In the genomic region with DNA sequence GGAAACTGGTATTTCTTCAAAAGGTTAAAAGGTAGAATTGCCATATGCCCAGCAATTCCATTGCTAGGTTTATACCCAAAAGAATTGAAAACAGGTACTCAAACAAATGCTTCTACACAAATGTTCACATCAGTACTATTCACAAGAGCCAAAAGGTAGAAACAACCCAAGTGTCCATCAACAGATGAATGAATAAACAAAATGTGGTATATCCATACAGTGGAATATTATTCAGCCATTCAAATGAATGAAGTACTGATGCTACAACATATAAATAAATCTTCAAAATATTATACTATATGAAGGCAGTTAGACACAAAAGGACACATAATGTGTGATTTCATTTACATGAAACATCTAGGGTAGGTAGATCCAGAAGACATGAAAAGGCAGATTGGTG, we compare ENCODE assay signal across 9 cellular contexts.
"Had no signal": no experiment of that assay in that cellular context is flagged by ENCODE, and none has a peak within 500 bp of the region (broad histone marks: within the 10 kb centered on the region; RNA-seq: fewer than 3 reads in every experiment).

No MANE protein-coding gene starts in this region.

- H3K27ac ChIP-seq: GM23248, HL-60, KMS-11 had no signal

- H3K4me2 ChIP-seq: KMS-11 had no signal

- H3K4me3 ChIP-seq: GM23248 had no signal

- FAIRE-seq: HepG2 had no signal

- ATAC-seq: HepG2 had no signal

- DNase-seq: GM23248, GOT3, H9, HCEC 1CT, HFFc6, KBM-7 had no signal
